Comparison of ENCODE assay signal across 8 cellular contexts in genomic region chr4:54090804-54091623, GRCh38. TPM values are rescaled to one million over a fixed set of nuclear protein-coding genes. Genes with fewer than 3 reads are reported as not detected.
DNase-seq lines count a peak whose midpoint lies in the region; ATAC-seq and TF ChIP-seq lines count a peak whose summit lies in the region.

No MANE protein-coding gene starts in this region.

- H3K4me3 ChIP-seq in cardiac muscle cell, result peak overlapping the region; percentile 39
- H3K4me3 ChIP-seq in rectal smooth muscle tissue (ENCODE audit: low read length), result peak overlapping the region; percentile 89

- no peaks in the 10 kb centered on the region for H3K9me3 ChIP-seq in cardiac muscle cell (ENCODE audit: low read depth)

- H3K27me3 ChIP-seq in cardiac muscle cell, result peaks cover 57% of the 10 kb centered on the region
- H3K27me3 ChIP-seq in rectal smooth muscle tissue (ENCODE audit: control insufficient read depth, insufficient read depth, low read length), result peaks cover 21% of the 10 kb centered on the region

- no peaks in the 10 kb centered on the region for H3K4me1 ChIP-seq in cardiac muscle cell (ENCODE audit: low read depth)
- peaks cover 7% of the 10 kb centered on the region for H3K4me1 ChIP-seq in rectal smooth muscle tissue (ENCODE audit: control insufficient read depth, insufficient read depth, low read length)

- H3K36me3 ChIP-seq in cardiac muscle cell (no peaks in the 10 kb centered on the region), rectal smooth muscle tissue (ENCODE audit: control insufficient read depth, insufficient read depth, low read length) (no peaks in the 10 kb centered on the region)

- no peaks in the 10 kb centered on the region for H3K9me3 Mint-ChIP-seq in activated T-cell treated with anti-CD3 and anti-CD28 coated beads, Interleukin-2, amount 50 U/mL, for 24 hours

- H3K4me3 Mint-ChIP-seq in activated T-cell treated with anti-CD3 and anti-CD28 coated beads, Interleukin-2, amount 50 U/mL, for 24 hours, result peak overlapping the region; percentile 83

- H3K27ac ChIP-seq in cardiac muscle cell (no peak overlapping the region), rectal smooth muscle tissue (ENCODE audit: low read depth, low read length) (no peak overlapping the region)

- no peaks in the 10 kb centered on the region for H3K36me3 Mint-ChIP-seq in activated T-cell treated with anti-CD3 and anti-CD28 coated beads, Interleukin-2, amount 50 U/mL, for 24 hours (ENCODE audit: low read depth)

- no peak overlapping the region for H3K9ac ChIP-seq in rectal smooth muscle tissue (ENCODE audit: low read length)

- no peak for TF ChIP-seq CTCF in cardiac muscle cell (IDR thresholded peaks at IDR 0.05; ENCODE audit: low read depth, low read length)

- peaks cover 28% of the 10 kb centered on the region for H3K4me1 Mint-ChIP-seq in activated T-cell treated with anti-CD3 and anti-CD28 coated beads, Interleukin-2, amount 50 U/mL, for 24 hours (ENCODE audit: low read depth)

- H3K27ac Mint-ChIP-seq in activated T-cell treated with anti-CD3 and anti-CD28 coated beads, Interleukin-2, amount 50 U/mL, for 24 hours, result no peak overlapping the region

- H3K27me3 Mint-ChIP-seq in activated T-cell treated with anti-CD3 and anti-CD28 coated beads, Interleukin-2, amount 50 U/mL, for 24 hours, result peaks cover 58% of the 10 kb centered on the region

- no peak for DNase-seq in activated CD4-positive, CD25-positive, alpha-beta regulatory T cell treated with anti-CD3 and anti-CD28 coated beads, Interleukin-2, amount 50 U/mL, for 72 hours
- no peak for DNase-seq in activated T-cell treated with anti-CD3 and anti-CD28 coated beads, Interleukin-2, amount 50 U/mL, for 24 hours
- DNase-seq in cardiac muscle cell (ENCODE audit: low read depth in 1 of 2, low spot score in 1 of 2) (peak in 1 of 2 donors; percentile 37), inferior parietal cortex (ENCODE audit: extremely low spot score) (no peak)

- ATAC-seq in activated CD4-positive, CD25-positive, alpha-beta regulatory T cell treated with anti-CD3 and anti-CD28 coated beads, Interleukin-2, amount 50 U/mL, for 24 hours, result peak; percentile 41 to 53
- ATAC-seq in HG03342 (IDR thresholded peaks at IDR 0.05; ENCODE audit: unreplicated experiment) (peak; percentile 61), HG02610 (IDR thresholded peaks at IDR 0.05; ENCODE audit: unreplicated experiment) (no peak)

RNA-seq across cellular contexts. Expression of gene GSX2, which starts 8.9 kb away (rescaled TPM):
- not detected in 2 replicates for total RNA-seq in cardiac muscle cell
- not detected in 2 replicates for polyA plus RNA-seq in cardiac muscle cell

RNA-seq across cellular contexts. Expression of gene CHIC2, which starts 26.6 kb away (rescaled TPM):
- 35.4 and 43.9 TPM in 2 replicates for total RNA-seq in cardiac muscle cell
- polyA plus RNA-seq in cardiac muscle cell, result 36.5 and 37.6 TPM in 2 replicates
